In genomic region chr6:106213660-106214276, GRCh38 we compare ENCODE assay signal across 25 cellular contexts.
"Had no signal": no experiment of that assay in that cellular context is flagged by ENCODE, and none has a peak within 500 bp of the region (broad histone marks: within the 10 kb centered on the region; RNA-seq: fewer than 3 reads in every experiment).

No MANE protein-coding gene starts in this region.

- H3K9me3 Mint-ChIP-seq: activated CD4-positive, alpha-beta T cell treated with anti-CD3 and anti-CD28 coated beads, Interleukin-2, amount 10 ng/mL, durations not matched to agents 7 days and 5 days; activated CD8-positive, alpha-beta T cell treated with anti-CD3 and anti-CD28 coated beads for 36 hours; dendritic cell treated with granulocyte-macrophage colony-stimulating factor and Interleukin-4, amounts not matched to agents 40 ng/mL and 50 ng/mL, for 4 days had no signal

- DNase-seq: activated CD4-positive, alpha-beta T cell treated with anti-CD3 and anti-CD28 coated beads, Interleukin-2, amount 10 ng/mL, durations not matched to agents 7 days and 5 days; activated CD4-positive, CD25-positive, alpha-beta regulatory T cell treated with anti-CD3 and anti-CD28 coated beads, Interleukin-2, amount 50 U/mL, for 72 hours; activated CD8-positive, alpha-beta T cell treated with anti-CD3 and anti-CD28 coated beads for 36 hours; activated naive CD4-positive, alpha-beta T cell; activated naive CD8-positive, alpha-beta T cell treated with anti-CD3 and anti-CD28 coated beads for 36 hours; activated T-cell treated with anti-CD3 and anti-CD28 coated beads, Interleukin-2, amount 50 U/mL, for 48 hours; adrenal gland; aorta; central memory CD4-positive, alpha-beta T cell; gastrocnemius medialis; glutamatergic neuron; left ventricle myocardium inferior; mucosa of descending colon; nucleus accumbens; pancreas; retina; stimulated activated CD4-positive, alpha-beta T cell treated with anti-CD3 and anti-CD28 coated beads, Interleukin-2, amount 100 ng/mL, for 24 hours; stimulated activated naive CD4-positive, alpha-beta T cell treated with Interleukin-2 at 50 U/mL for 16 hours; SW 1271; T-helper 2 cell had no signal

- H3K27ac Mint-ChIP-seq: activated CD4-positive, alpha-beta T cell treated with anti-CD3 and anti-CD28 coated beads, Interleukin-2, amount 10 ng/mL, durations not matched to agents 7 days and 5 days; activated CD8-positive, alpha-beta T cell treated with anti-CD3 and anti-CD28 coated beads for 36 hours; activated naive CD8-positive, alpha-beta T cell treated with anti-CD3 and anti-CD28 coated beads for 36 hours; dendritic cell treated with granulocyte-macrophage colony-stimulating factor and Interleukin-4, amounts not matched to agents 40 ng/mL and 50 ng/mL, for 4 days had no signal

- H3K9me3 ChIP-seq: adrenal gland, breast epithelium, gastrocnemius medialis, left ventricle myocardium inferior, mucosa of descending colon, pancreas, prostate gland, tibial nerve had no signal

- ATAC-seq: activated CD8-positive, alpha-beta T cell treated with anti-CD3 and anti-CD28 coated beads for 36 hours; gastrocnemius medialis; mucosa of descending colon; pancreas; sciatic nerve had no signal

- H3K4me3 Mint-ChIP-seq: activated CD4-positive, alpha-beta T cell treated with anti-CD3 and anti-CD28 coated beads, Interleukin-2, amount 10 ng/mL, durations not matched to agents 7 days and 5 days; activated CD8-positive, alpha-beta T cell treated with anti-CD3 and anti-CD28 coated beads for 36 hours; activated naive CD8-positive, alpha-beta T cell treated with anti-CD3 and anti-CD28 coated beads for 36 hours; dendritic cell treated with granulocyte-macrophage colony-stimulating factor and Interleukin-4, amounts not matched to agents 40 ng/mL and 50 ng/mL, for 4 days had no signal

- H3K27me3 Mint-ChIP-seq: activated CD4-positive, alpha-beta T cell treated with anti-CD3 and anti-CD28 coated beads, Interleukin-2, amount 10 ng/mL, durations not matched to agents 7 days and 5 days; activated CD8-positive, alpha-beta T cell treated with anti-CD3 and anti-CD28 coated beads for 36 hours; activated naive CD8-positive, alpha-beta T cell treated with anti-CD3 and anti-CD28 coated beads for 36 hours; dendritic cell treated with granulocyte-macrophage colony-stimulating factor and Interleukin-4, amounts not matched to agents 40 ng/mL and 50 ng/mL, for 4 days had no signal
